Comparison of ENCODE assay signal across 18 cellular contexts in genomic region chr5:112116372-112116771, GRCh38.
DNase-seq lines count a peak whose midpoint lies in the region; ATAC-seq, FAIRE-seq and TF ChIP-seq lines count a peak whose summit lies in the region.
"Had no signal": no experiment of that assay in that cellular context is flagged by ENCODE, and none has a peak within 500 bp of the region (broad histone marks: within the 10 kb centered on the region; RNA-seq: fewer than 3 reads in every experiment).

No MANE protein-coding gene starts in this region.

- ATAC-seq in GM19372 (IDR thresholded peaks at IDR 0.05; ENCODE audit: low read depth, unreplicated experiment), result peak; percentile 66
- peak; percentile 49 for ATAC-seq in HG02642 (IDR thresholded peaks at IDR 0.05; ENCODE audit: poor library complexity, unreplicated experiment)
- ATAC-seq in HG03460 (IDR thresholded peaks at IDR 0.05; ENCODE audit: unreplicated experiment), result peak; percentile 50
- ATAC-seq: activated CD4-positive, CD25-positive, alpha-beta regulatory T cell treated with anti-CD3 and anti-CD28 coated beads, Interleukin-2, amount 50 U/mL, for 24 hours; left lobe of liver; T-cell had no signal

- no peak for TF ChIP-seq CTCF in GM10266 (IDR thresholded peaks at IDR 0.05; ENCODE audit: control insufficient read depth, insufficient read depth, low read depth, missing control alignments)
- TF ChIP-seq CTCF in D721Med (IDR thresholded peaks at IDR 0.05; ENCODE audit: insufficient read depth, missing control alignments), result no peak

- no peak for FAIRE-seq in D721Med (lab: Jason Lieb, UNC)

- DNase-seq in GM10266 (ENCODE audit: extremely low spot score) (peak; percentile 9), D721Med (ENCODE audit: insufficient read length, low spot score) (no peak), NCI-H510A (lab: John Stamatoyannopoulos, UW) (no peak), nucleus accumbens (lab: John Stamatoyannopoulos, UW) (no peak), UCSD-AML1 (lab: John Stamatoyannopoulos, UW; ENCODE audit: unreplicated experiment) (no peak)
- DNase-seq: activated naive CD8-positive, alpha-beta T cell treated with anti-CD3 and anti-CD28 coated beads, Interleukin-2, amount 10 ng/mL, durations not matched to agents 7 days and 5 days; CD8-positive, alpha-beta memory T cell; hypothalamus; NCI-H1436; NCI-H446; Peyer's patch; T-cell; tibial artery had no signal
